Comparison of ENCODE assay signal across 9 cellular contexts in genomic region chr6:85459224-85459901, GRCh38. TPM values are rescaled to one million over a fixed set of nuclear protein-coding genes. Genes with fewer than 3 reads are reported as not detected.
DNase-seq lines count a peak whose midpoint lies in the region; ATAC-seq and FAIRE-seq lines count a peak whose summit lies in the region.
"Had no signal": no experiment of that assay in that cellular context is flagged by ENCODE, and none has a peak within 500 bp of the region (broad histone marks: within the 10 kb centered on the region; RNA-seq: fewer than 3 reads in every experiment).

No MANE protein-coding gene starts in this region.

- ATAC-seq in activated CD4-positive, alpha-beta T cell treated with anti-CD3 and anti-CD28 coated beads for 36 hours: no peak
- ATAC-seq in GM19467 (IDR thresholded peaks at IDR 0.05; ENCODE audit: unreplicated experiment): no peak
- no peak for ATAC-seq in HG02973 (IDR thresholded peaks at IDR 0.05; ENCODE audit: unreplicated experiment)

- WGBS in small intestine, 3 donors: 69 to 88% (median 79%) methylated on average over 4 of the region's 4 CpGs

- H3K9me3 ChIP-seq in stomach smooth muscle (ENCODE audit: control insufficient read depth in 2 of 2, low read length in 2 of 2) (no peaks in the 10 kb centered on the region), small intestine (ENCODE audit: control insufficient read depth, low read depth) (no peaks in the 10 kb centered on the region)

- no peaks in the 10 kb centered on the region for H3K36me3 Mint-ChIP-seq in activated CD4-positive, alpha-beta T cell treated with anti-CD3 and anti-CD28 coated beads for 36 hours (ENCODE audit: low read depth)
- peaks cover 16% of the 10 kb centered on the region for H3K36me3 Mint-ChIP-seq in activated naive CD8-positive, alpha-beta T cell
- H3K36me3 Mint-ChIP-seq: activated naive CD4-positive, alpha-beta T cell treated with anti-CD3 and anti-CD28 coated beads, Interleukin-2, amount 50 U/mL, for 24 hours had no signal

- no peak for FAIRE-seq in small intestine (lab: Jason Lieb, UNC)

- peaks cover 81% of the 10 kb centered on the region for H3K4me1 Mint-ChIP-seq in activated CD4-positive, alpha-beta T cell treated with anti-CD3 and anti-CD28 coated beads for 36 hours
- H3K4me1 Mint-ChIP-seq in activated naive CD8-positive, alpha-beta T cell (ENCODE audit: low read depth): peaks cover 100% of the 10 kb centered on the region

- H3K36me3 ChIP-seq in stomach smooth muscle (ENCODE audit: control insufficient read depth in 2 of 2, insufficient read depth in 2 of 2, low read length in 2 of 2) (no peaks in the 10 kb centered on the region), small intestine (ENCODE audit: control insufficient read depth in 2 of 2, insufficient read depth in 2 of 2, low read length in 2 of 2) (no peaks in the 10 kb centered on the region)

- peaks cover 42% of the 10 kb centered on the region for H3K4me1 ChIP-seq in stomach smooth muscle (ENCODE audit: control insufficient read depth, insufficient read depth, low read length)
- H3K4me1 ChIP-seq in small intestine (ENCODE audit: control insufficient read depth in 2 of 2, insufficient read depth in 1 of 2, low read depth in 1 of 2, low read length in 1 of 2): peaks cover 2 to 7% of the 10 kb centered on the region in 2 donors

- H3K27me3 Mint-ChIP-seq in activated CD4-positive, alpha-beta T cell treated with anti-CD3 and anti-CD28 coated beads for 36 hours: peaks cover 7% of the 10 kb centered on the region
- H3K27me3 Mint-ChIP-seq in activated naive CD8-positive, alpha-beta T cell: no peaks in the 10 kb centered on the region

- H3K9ac ChIP-seq in stomach smooth muscle (ENCODE audit: low read length in 2 of 2): no peak overlapping the region

- POLR2A ChIA-PET in activated CD4-positive, alpha-beta T cell treated with anti-CD3 and anti-CD28 coated beads for 36 hours (lab: Charles Lee): interaction anchor here (0.7 kb wide), 1 partner anchor 9 kb away, joined by 3 read pairs; the partner anchor contains the start of gene NT5E

- H3K4me3 Mint-ChIP-seq in activated CD4-positive, alpha-beta T cell treated with anti-CD3 and anti-CD28 coated beads for 36 hours: no peak overlapping the region
- peak overlapping the region; percentile 44 for H3K4me3 Mint-ChIP-seq in activated naive CD8-positive, alpha-beta T cell
- H3K4me3 Mint-ChIP-seq: activated naive CD4-positive, alpha-beta T cell treated with anti-CD3 and anti-CD28 coated beads, Interleukin-2, amount 50 U/mL, for 24 hours had no signal

- no peak for DNase-seq in activated CD4-positive, alpha-beta T cell treated with anti-CD3 and anti-CD28 coated beads for 36 hours
- DNase-seq in activated CD4-positive, alpha-beta T cell treated with anti-CD3 and anti-CD28 coated beads for 1 hour: no peak
- DNase-seq in glomerular visceral epithelial cell (ENCODE audit: extremely low spot score) (peak; percentile 28), small intestine (no peak)

- CTCF ChIA-PET in activated CD4-positive, alpha-beta T cell treated with anti-CD3 and anti-CD28 coated beads for 36 hours (lab: Charles Lee): interaction anchor here (1.2 to 2.3 kb wide), 4 partner anchors 9 to 24 kb away, joined by 3 to 11 read pairs (median 5); partner anchors contain the start of gene NT5E

- intact Hi-C loops in activated CD4-positive, alpha-beta T cell treated with anti-CD3 and anti-CD28 coated beads for 36 hours (cut with DNase I, micrococcal nuclease): no loop called here

- H3K4me3 ChIP-seq in stomach smooth muscle (ENCODE audit: low read length in 2 of 2) (no peak overlapping the region), small intestine (ENCODE audit: low read depth in 1 of 2, low read length in 2 of 2) (no peak overlapping the region)

- peak overlapping the region; percentile 39 for H3K27ac Mint-ChIP-seq in activated CD4-positive, alpha-beta T cell treated with anti-CD3 and anti-CD28 coated beads for 36 hours
- H3K27ac Mint-ChIP-seq in activated naive CD8-positive, alpha-beta T cell: peak overlapping the region; percentile 96
- H3K27ac Mint-ChIP-seq: activated naive CD4-positive, alpha-beta T cell treated with anti-CD3 and anti-CD28 coated beads, Interleukin-2, amount 50 U/mL, for 24 hours had no signal

- H3K27me3 ChIP-seq in stomach smooth muscle (ENCODE audit: control insufficient read depth in 1 of 2, insufficient read depth in 2 of 2, low read length in 2 of 2) (no peaks in the 10 kb centered on the region), small intestine (ENCODE audit: control insufficient read depth in 2 of 2, insufficient read depth in 2 of 2, low read length in 2 of 2) (no peaks in the 10 kb centered on the region)

- H3K27ac ChIP-seq in stomach smooth muscle (ENCODE audit: low read length) (peak overlapping the region; percentile 18), small intestine (ENCODE audit: low read depth in 1 of 2, low read length in 1 of 2) (no peak overlapping the region)

- H3K9me3 Mint-ChIP-seq in activated CD4-positive, alpha-beta T cell treated with anti-CD3 and anti-CD28 coated beads for 36 hours (ENCODE audit: low read depth): no peaks in the 10 kb centered on the region
- H3K9me3 Mint-ChIP-seq in activated naive CD8-positive, alpha-beta T cell (ENCODE audit: low read depth): no peaks in the 10 kb centered on the region
- H3K9me3 Mint-ChIP-seq: activated naive CD4-positive, alpha-beta T cell treated with anti-CD3 and anti-CD28 coated beads, Interleukin-2, amount 50 U/mL, for 24 hours had no signal

RNA-seq across cellular contexts. Expression of gene NT5E, which starts 9.5 kb away (rescaled TPM):
- 1 to 10 TPM; 3.8 to 4.9 TPM for total RNA-seq in activated CD4-positive, alpha-beta T cell treated with anti-CD3 and anti-CD28 coated beads for 36 hours
- 10 to 100 TPM in 2 of 3 donors, 1 to 10 TPM in 1; 5.8 to 24.9 (median 11.8) TPM for polyA plus RNA-seq in small intestine
